1 cellular context compared by ENCODE assay signal in genomic region chr4:30722916-30723270, GRCh38.
TF ChIP-seq lines count a peak whose summit lies in the region.

No MANE protein-coding gene starts in this region.

TF ChIP-seq in SK-N-SH, 30 proteins besides CTCF, POLR2A, EP300 and RAD21 (continued from another document):
- TF ChIP-seq, protein P1, sequence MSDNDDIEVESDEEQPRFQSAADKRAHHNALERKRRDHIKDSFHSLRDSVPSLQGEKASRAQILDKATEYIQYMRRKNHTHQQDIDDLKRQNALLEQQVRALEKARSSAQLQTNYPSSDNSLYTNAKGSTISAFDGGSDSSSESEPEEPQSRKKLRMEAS (IDR thresholded peaks at IDR 0.05; ENCODE audit: low read depth), result no peak
- no peak for TF ChIP-seq IRF3 (IDR thresholded peaks at IDR 0.05; ENCODE audit: low read depth, low read length)
